ENCODE assay signal across 8 cellular contexts in genomic region chr19:55117636-55118391, GRCh38. TPM values are rescaled to one million over a fixed set of nuclear protein-coding genes. Genes with fewer than 3 reads are reported as not detected.
DNase-seq lines count a peak whose midpoint lies in the region; ATAC-seq lines count a peak whose summit lies in the region.

PPP1R12C (minus strand) TSS chr19:55117637; CDS start chr19:55117543, 94 bp downstream.

- peaks cover 47% of the 10 kb centered on the region for H3K36me3 Mint-ChIP-seq in dendritic cell treated with granulocyte-macrophage colony-stimulating factor and Interleukin-4, amounts not matched to agents 40 ng/mL and 50 ng/mL, for 4 days (ENCODE audit: low read depth)

- peak within 1 kb of the TSS; percentile 89 to 99 (median 95) for H3K4me2 ChIP-seq in BLaER1 treated with 17β-estradiol and CSF1 and Interleukin-3, amounts not matched to agents 10 nM and 100 nM

- H3K9me3 ChIP-seq in BLaER1 treated with 17β-estradiol and CSF1 and Interleukin-3, amounts not matched to agents 10 nM and 100 nM (replicated peaks in 1 of 11): no peaks in the 10 kb centered on the region

- no peaks in the 10 kb centered on the region for H3K9me3 Mint-ChIP-seq in dendritic cell treated with granulocyte-macrophage colony-stimulating factor and Interleukin-4, amounts not matched to agents 40 ng/mL and 50 ng/mL, for 4 days

- H3K27me3 Mint-ChIP-seq in dendritic cell treated with granulocyte-macrophage colony-stimulating factor and Interleukin-4, amounts not matched to agents 40 ng/mL and 50 ng/mL, for 4 days: peaks cover 12% of the 10 kb centered on the region

- H3K4me3 Mint-ChIP-seq in dendritic cell treated with granulocyte-macrophage colony-stimulating factor and Interleukin-4, amounts not matched to agents 40 ng/mL and 50 ng/mL, for 4 days: peak within 1 kb of the TSS; percentile 98

- peak within 1 kb of the TSS; percentile 92 to 99 (median 97) for H3K9ac ChIP-seq in BLaER1 treated with 17β-estradiol and CSF1 and Interleukin-3, amounts not matched to agents 10 nM and 100 nM

- H3K4me1 ChIP-seq in BLaER1 treated with 17β-estradiol and CSF1 and Interleukin-3, amounts not matched to agents 10 nM and 100 nM: peaks cover 42 to 51% (median 48%) of the 10 kb centered on the region in 10 experiments

- peak within 1 kb of the TSS; percentile 85 to 100 (median 100) for H3K4me3 ChIP-seq in BLaER1 treated with 17β-estradiol and CSF1 and Interleukin-3, amounts not matched to agents 10 nM and 100 nM

- peaks cover 5 to 23% (median 9%) of the 10 kb centered on the region in 11 experiments; a peak in 21 of 22 replicates for H3K36me3 ChIP-seq in BLaER1 treated with 17β-estradiol and CSF1 and Interleukin-3, amounts not matched to agents 10 nM and 100 nM

- peak within 1 kb of the TSS; percentile 77 to 94 (median 92) for H3K27ac ChIP-seq in BLaER1 treated with 17β-estradiol and CSF1 and Interleukin-3, amounts not matched to agents 10 nM and 100 nM

- peaks cover 56% of the 10 kb centered on the region for H3K4me1 Mint-ChIP-seq in dendritic cell treated with granulocyte-macrophage colony-stimulating factor and Interleukin-4, amounts not matched to agents 40 ng/mL and 50 ng/mL, for 4 days (ENCODE audit: low read depth)

- peaks cover 0 to 1% (median 0%) of the 10 kb centered on the region in 11 experiments; a peak in 1 of 22 replicates for H3K27me3 ChIP-seq in BLaER1 treated with 17β-estradiol and CSF1 and Interleukin-3, amounts not matched to agents 10 nM and 100 nM

- H3K27ac Mint-ChIP-seq in dendritic cell treated with granulocyte-macrophage colony-stimulating factor and Interleukin-4, amounts not matched to agents 40 ng/mL and 50 ng/mL, for 4 days: peak within 1 kb of the TSS; percentile 92

- intact Hi-C loops in dendritic cell treated with granulocyte-macrophage colony-stimulating factor and Interleukin-4, amounts not matched to agents 40 ng/mL and 50 ng/mL, for 4 days (cut with micrococcal nuclease): loop anchor here (1.0 to 2.0 kb wide), 2 partner anchors 19 to 42 kb away; no protein-coding TSS in a partner anchor

- peaks cover 31 to 44% (median 43%) of the 10 kb centered on the region in 11 experiments for H4K20me1 ChIP-seq in BLaER1 treated with 17β-estradiol and CSF1 and Interleukin-3, amounts not matched to agents 10 nM and 100 nM

- peak; percentile 98 for DNase-seq in NCI-H748 treated with DMSO at 0.1 percent for 48 hours (lab: John Stamatoyannopoulos, UW)
- peak; percentile 90 to 97 for DNase-seq in activated CD4-positive, alpha-beta T cell treated with anti-CD3 and anti-CD28 coated beads, Interleukin-2, amount 50 U/mL, for 24 hours (ENCODE audit: low read depth in 1 of 2, low spot score in 1 of 2)
- DNase-seq in left lobe of liver (ENCODE audit: low spot score): peak; percentile 99
- DNase-seq in stimulated activated CD4-positive, alpha-beta T cell treated with anti-CD3 and anti-CD28 coated beads, Interleukin-2, amount 100 ng/mL, for 4 hours (ENCODE audit: low read depth): peak; percentile 97

- ATAC-seq in GM19372 (IDR thresholded peaks at IDR 0.05; ENCODE audit: low read depth, unreplicated experiment): peak; percentile 91
- ATAC-seq in HG03558 (IDR thresholded peaks at IDR 0.05; ENCODE audit: extremely low read depth, unreplicated experiment): peak; percentile 70
- ATAC-seq in left lobe of liver: peak; percentile 91

RNA-seq across cellular contexts. Expression of gene PPP1R12C, which starts in this region (rescaled TPM):
- total RNA-seq in left lobe of liver: 46.5 TPM

Comparison
In these comparisons a context has a peak if more than half of its experiments do, and no peak if none do; other contexts are left out.
1. Peak in every context shown above with its lines: DNase-seq, ATAC-seq, H3K4me3 ChIP-seq and H3K27ac ChIP-seq.